In the genomic region with DNA sequence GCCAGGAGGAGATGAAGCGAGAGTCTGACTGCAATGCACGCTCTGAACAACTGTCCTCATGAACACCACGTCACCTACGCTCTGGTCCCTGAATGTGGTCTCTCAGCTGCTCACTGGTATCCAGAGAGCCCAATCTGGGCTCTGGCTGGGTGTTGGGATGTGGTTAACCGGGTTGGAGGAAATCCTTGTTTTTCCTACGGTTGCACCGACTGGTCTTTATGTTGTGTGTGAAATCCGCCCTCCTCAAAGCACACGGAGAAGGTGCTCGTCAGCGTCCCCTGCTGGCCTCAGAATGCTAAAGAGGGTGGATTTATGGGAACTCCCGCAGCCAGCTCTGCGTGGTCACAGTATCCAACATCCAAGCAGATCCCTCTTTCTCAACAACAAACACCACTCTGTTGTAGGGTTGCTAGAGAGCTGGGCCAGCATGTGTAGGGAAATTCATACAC, we compare ENCODE assay signal across 8 cellular contexts. TPM values are rescaled to one million over a fixed set of nuclear protein-coding genes. Genes with fewer than 3 reads are reported as not detected.
DNase-seq lines count a peak whose midpoint lies in the region; ATAC-seq and TF ChIP-seq lines count a peak whose summit lies in the region.

No MANE protein-coding gene starts in this region.

- intact Hi-C loops in posterior vena cava (cut with DNase I): no loop called here

- no peak for ATAC-seq in GM21825 (IDR thresholded peaks at IDR 0.05; ENCODE audit: unreplicated experiment)

- H3K36me3 Mint-ChIP-seq in progenitor cell of endocrine pancreas (ENCODE audit: insufficient read depth): no peaks in the 10 kb centered on the region

- CTCF ChIA-PET in HEK293T (lab: Yijun Ruan, JAX): interaction anchor here (0.6 to 1.6 kb wide), 13 partner anchors 14 to 388 kb away, joined by 3 to 9 read pairs (median 3); no protein-coding TSS in a partner anchor

- H3K4me1 Mint-ChIP-seq in progenitor cell of endocrine pancreas (ENCODE audit: low read depth): peaks cover 3% of the 10 kb centered on the region

- H3K9me3 Mint-ChIP-seq in progenitor cell of endocrine pancreas (ENCODE audit: low read depth): no peaks in the 10 kb centered on the region

- H3K4me3 Mint-ChIP-seq in progenitor cell of endocrine pancreas (ENCODE audit: low read depth): no peak overlapping the region

- H3K27me3 Mint-ChIP-seq in progenitor cell of endocrine pancreas: peaks cover 8% of the 10 kb centered on the region

- no peak overlapping the region for H3K27ac Mint-ChIP-seq in progenitor cell of endocrine pancreas

- TF ChIP-seq CTCF in progenitor cell of endocrine pancreas (IDR thresholded peaks at IDR 0.05; ENCODE audit: unreplicated experiment): peak; percentile 67

- DNase-seq in CD1c-positive myeloid dendritic cell (ENCODE audit: extremely low spot score) (peak; percentile 41), HEK293T (ENCODE audit: extremely low spot score) (peak; percentile 87), T follicular helper cell (ENCODE audit: low read depth) (peak; percentile 6), dermis blood vessel endothelial cell (peak; percentile 78), progenitor cell of endocrine pancreas (ENCODE audit: low spot score, unreplicated experiment) (peak; percentile 21), posterior vena cava (ENCODE audit: low spot score) (no peak), putamen (ENCODE audit: low spot score) (no peak)

- POLR2A ChIA-PET in HEK293T (lab: Yijun Ruan, JAX): interaction anchor here (0.9 to 1.3 kb wide), 2 partner anchors 54 to 114 kb away, joined by 3 to 4 read pairs; no protein-coding TSS in a partner anchor

TF ChIP-seq in HEK293T, 16 proteins besides CTCF, POLR2A, EP300 and RAD21:
- TF ChIP-seq FOXM1 (IDR thresholded peaks at IDR 0.05; ENCODE audit: borderline replicate concordance) (no peak), HDGF (IDR thresholded peaks at IDR 0.05; ENCODE audit: borderline replicate concordance) (no peak), PKNOX1 (IDR thresholded peaks at IDR 0.05) (0 out of 2 replicates have a peak, but pooled peaks have one; percentile 28), FOXK2 (IDR thresholded peaks at IDR 0.05) (no peak)

RNA-seq across cellular contexts. Expression of gene FAM89A, which starts 51.8 kb away (rescaled TPM):
- total RNA-seq in dermis blood vessel endothelial cell: 20.5 and 44.2 TPM in 2 replicates
- total RNA-seq in progenitor cell of endocrine pancreas: 20.9 and 21.5 TPM in 2 replicates
- total RNA-seq in posterior vena cava: 10 to 100 TPM in 1 of 2 donors, 1 to 10 TPM in 1; 8.4 to 11.2 TPM

Comparison
In these comparisons a context has a peak if more than half of its experiments do, and no peak if none do; other contexts are left out.
1. DNase-seq: peak in CD1c-positive myeloid dendritic cell (single experiment), HEK293T (single experiment), T follicular helper cell (single experiment), dermis blood vessel endothelial cell (single experiment) and progenitor cell of endocrine pancreas (single experiment); none in posterior vena cava (single experiment) and putamen (single experiment).